9 cellular contexts compared by ENCODE assay signal in genomic region chr2:121071058-121071504, GRCh38.
DNase-seq lines count a peak whose midpoint lies in the region; ATAC-seq, FAIRE-seq and TF ChIP-seq lines count a peak whose summit lies in the region.
"Had no signal": no experiment of that assay in that cellular context is flagged by ENCODE, and none has a peak within 500 bp of the region (broad histone marks: within the 10 kb centered on the region; RNA-seq: fewer than 3 reads in every experiment).

No MANE protein-coding gene starts in this region.

- H3K4me3 Mint-ChIP-seq in Calu3 (ENCODE audit: low read depth, unreplicated experiment) = no peak overlapping the region
- no peak overlapping the region for H3K4me3 Mint-ChIP-seq in activated CD8-positive, alpha-beta memory T cell treated with anti-CD3 and anti-CD28 coated beads, Interleukin-2, amount 10 ng/mL, durations not matched to agents 7 days and 5 days

- H3K27me3 ChIP-seq in foreskin keratinocyte (peaks cover 43% of the 10 kb centered on the region), pancreas (no peaks in the 10 kb centered on the region)

- no peak for FAIRE-seq in pancreas (lab: Jason Lieb, UNC)

- ATAC-seq in GM21786 (IDR thresholded peaks at IDR 0.05; ENCODE audit: unreplicated experiment) (peak; percentile 43), foreskin keratinocyte (no peak), pancreas (peak; percentile 75 to 90 (median 81)), HG03460 (IDR thresholded peaks at IDR 0.05; ENCODE audit: unreplicated experiment) (no peak), HG03439 (IDR thresholded peaks at IDR 0.05; ENCODE audit: unreplicated experiment) (no peak)
- ATAC-seq in activated CD8-positive, alpha-beta memory T cell treated with anti-CD3 and anti-CD28 coated beads, Interleukin-2, amount 10 ng/mL, durations not matched to agents 7 days and 5 days = peak; percentile 30

- intact Hi-C loops in Calu3 (cut with micrococcal nuclease; ENCODE audit: unreplicated experiment) (loop anchor here (1.0 to 10.0 kb wide), 2 partner anchors 126 to 376 kb away; no protein-coding TSS in a partner anchor), pancreas (cut with DNase I) (loop anchor here in 2 of 3 donors (5.0 kb wide), 3 partner anchors 334 to 379 kb away; partner anchors contain the start of gene GLI2 (in 1 of the 2))

- H3K9me3 Mint-ChIP-seq in Calu3 (ENCODE audit: low read depth, unreplicated experiment) = no peaks in the 10 kb centered on the region
- no peaks in the 10 kb centered on the region for H3K9me3 Mint-ChIP-seq in activated CD8-positive, alpha-beta memory T cell treated with anti-CD3 and anti-CD28 coated beads, Interleukin-2, amount 10 ng/mL, durations not matched to agents 7 days and 5 days (ENCODE audit: low read depth)

- peak; percentile 93 for TF ChIP-seq CTCF in Calu3 (IDR thresholded peaks at IDR 0.05; ENCODE audit: unreplicated experiment)
- TF ChIP-seq CTCF in foreskin keratinocyte (conservative IDR thresholded peaks at IDR 0.05) = peak; percentile 92
- peak; percentile 93 to 97 (median 96) for TF ChIP-seq CTCF in pancreas (IDR thresholded peaks at IDR 0.05)

- H3K4me1 ChIP-seq in foreskin keratinocyte (no peaks in the 10 kb centered on the region), pancreas (no peaks in the 10 kb centered on the region)

- H3K9me3 ChIP-seq in pancreas = no peaks in the 10 kb centered on the region

- peak; percentile 87 for DNase-seq in Calu3
- DNase-seq in NCI-H2196 (lab: John Stamatoyannopoulos, UW; ENCODE audit: unreplicated experiment) = peak; percentile 71
- DNase-seq in activated CD8-positive, alpha-beta memory T cell treated with anti-CD3 and anti-CD28 coated beads, Interleukin-2, amount 10 ng/mL, durations not matched to agents 7 days and 5 days = peak; percentile 51
- no peak for DNase-seq in foreskin keratinocyte
- DNase-seq in pancreas = peak; percentile 44 to 95 (median 77)
- DNase-seq: naive B cell had no signal

- H3K27ac ChIP-seq in foreskin keratinocyte (no peak overlapping the region), pancreas (no peak overlapping the region)

- peaks cover 8% of the 10 kb centered on the region for H3K36me3 Mint-ChIP-seq in Calu3 (ENCODE audit: insufficient read depth, unreplicated experiment)
- H3K36me3 Mint-ChIP-seq in activated CD8-positive, alpha-beta memory T cell treated with anti-CD3 and anti-CD28 coated beads, Interleukin-2, amount 10 ng/mL, durations not matched to agents 7 days and 5 days = no peaks in the 10 kb centered on the region
- H3K36me3 Mint-ChIP-seq: naive B cell had no signal

- 12% methylated on average over 14 of the region's 14 CpGs for WGBS in pancreas, 2 donors

- no peaks in the 10 kb centered on the region for H3K4me1 Mint-ChIP-seq in Calu3 (ENCODE audit: low read depth, unreplicated experiment)
- H3K4me1 Mint-ChIP-seq in activated CD8-positive, alpha-beta memory T cell treated with anti-CD3 and anti-CD28 coated beads, Interleukin-2, amount 10 ng/mL, durations not matched to agents 7 days and 5 days = no peaks in the 10 kb centered on the region

- no peak overlapping the region for H3K27ac Mint-ChIP-seq in Calu3 (ENCODE audit: unreplicated experiment)
- no peak overlapping the region for H3K27ac Mint-ChIP-seq in activated CD8-positive, alpha-beta memory T cell treated with anti-CD3 and anti-CD28 coated beads, Interleukin-2, amount 10 ng/mL, durations not matched to agents 7 days and 5 days
- H3K27ac Mint-ChIP-seq: naive B cell had no signal

- CTCF ChIA-PET in Calu3 (lab: Charles Lee) = interaction anchor here (1.0 to 1.6 kb wide), 3 partner anchors 9 to 375 kb away, joined by 6 read pairs; no protein-coding TSS in a partner anchor
- CTCF ChIA-PET in activated CD8-positive, alpha-beta memory T cell treated with anti-CD3 and anti-CD28 coated beads, Interleukin-2, amount 10 ng/mL, durations not matched to agents 7 days and 5 days (lab: Charles Lee) = interaction anchor here (1.0 to 2.3 kb wide), 6 partner anchors 8 to 375 kb away, joined by 3 to 12 read pairs (median 4); no protein-coding TSS in a partner anchor

- H3K27me3 Mint-ChIP-seq in Calu3 (ENCODE audit: unreplicated experiment) = peaks cover 36% of the 10 kb centered on the region
- peaks cover 16% of the 10 kb centered on the region for H3K27me3 Mint-ChIP-seq in activated CD8-positive, alpha-beta memory T cell treated with anti-CD3 and anti-CD28 coated beads, Interleukin-2, amount 10 ng/mL, durations not matched to agents 7 days and 5 days

- BruUV-seq in Calu3 (replicated peaks; lab: Mats Ljungman, UMichigan) = no TSS peak

- no peaks in the 10 kb centered on the region for H3K36me3 ChIP-seq in pancreas

- H3K4me3 ChIP-seq in pancreas = no peak overlapping the region

Comparison
In these comparisons a context has a peak if more than half of its experiments do, and no peak if none do; other contexts are left out.
1. DNase-seq: peak in Calu3 (single experiment), NCI-H2196 (single experiment), activated CD8-positive, alpha-beta memory T cell treated with anti-CD3 and anti-CD28 coated beads, Interleukin-2, amount 10 ng/mL, durations not matched to agents 7 days and 5 days (single experiment) and pancreas (6 of 6); none in foreskin keratinocyte (0 of 2).
2. ATAC-seq: peak in GM21786 (single experiment), activated CD8-positive, alpha-beta memory T cell treated with anti-CD3 and anti-CD28 coated beads, Interleukin-2, amount 10 ng/mL, durations not matched to agents 7 days and 5 days (single experiment) and pancreas (4 of 4); none in foreskin keratinocyte (single experiment), HG03460 (single experiment) and HG03439 (single experiment).
3. Peak in every context shown above with its lines, with median percentiles within 50 percentile points of each other: CTCF ChIP-seq.